In genomic region chr2:125643585-125643984, GRCh38 we compare ENCODE assay signal across 25 cellular contexts.
DNase-seq lines count a peak whose midpoint lies in the region; ATAC-seq, FAIRE-seq and TF ChIP-seq lines count a peak whose summit lies in the region.
"Had no signal": no experiment of that assay in that cellular context is flagged by ENCODE, and none has a peak within 500 bp of the region (broad histone marks: within the 10 kb centered on the region; RNA-seq: fewer than 3 reads in every experiment).

No MANE protein-coding gene starts in this region.

- no peak for TF ChIP-seq RAD21 in H1 (IDR thresholded peaks at IDR 0.05 in 1 of 2, conservative IDR thresholded peaks at IDR 0.05 in 1 of 2; ENCODE audit: low read depth in 2 of 2, low read length in 2 of 2)

- no peak overlapping the region for H2BK5ac ChIP-seq in H1 (ENCODE audit: low read depth, low read length)

- no peaks in the 10 kb centered on the region for H3K27me3 Mint-ChIP-seq in neural progenitor cell (ENCODE audit: insufficient read depth, low read depth)
- H3K27me3 Mint-ChIP-seq: activated B cell treated with CpG ODN at 0.5 μM for 24 hours; activated CD4-positive, alpha-beta memory T cell treated with anti-CD3 and anti-CD28 coated beads for 36 hours; activated naive CD8-positive, alpha-beta T cell treated with anti-CD3 and anti-CD28 coated beads, Interleukin-2, amount 50 U/mL, for 24 hours had no signal

- 0 out of 2 replicates have a peak overlapping the region, but pooled peaks have one; percentile 12 for H2AFZ ChIP-seq in H1 (ENCODE audit: low read length)
- peak overlapping the region; percentile 36 for H2AFZ ChIP-seq in neural progenitor cell (replicated peaks)
- H2AFZ ChIP-seq: GM23338, parathyroid adenoma had no signal

- peaks cover 2% of the 10 kb centered on the region for H3K9me3 Mint-ChIP-seq in neural progenitor cell
- H3K9me3 Mint-ChIP-seq: activated B cell treated with CpG ODN at 0.5 μM for 24 hours; activated CD4-positive, alpha-beta memory T cell treated with anti-CD3 and anti-CD28 coated beads for 36 hours; activated naive CD8-positive, alpha-beta T cell treated with anti-CD3 and anti-CD28 coated beads, Interleukin-2, amount 50 U/mL, for 24 hours; GM23338 had no signal

- CTCF ChIA-PET in H1 (lab: Charles Lee; ENCODE audit: partially characterized antibody), result interaction anchor here (1.7 kb wide), 1 partner anchor 10 kb away, joined by 5 read pairs; no protein-coding TSS in a partner anchor

- peaks cover 22% of the 10 kb centered on the region for H3K4me1 Mint-ChIP-seq in neural progenitor cell
- H3K4me1 Mint-ChIP-seq: activated B cell treated with CpG ODN at 0.5 μM for 24 hours; activated naive CD8-positive, alpha-beta T cell treated with anti-CD3 and anti-CD28 coated beads, Interleukin-2, amount 50 U/mL, for 24 hours; natural killer cell had no signal

- no peak for TF ChIP-seq CTCF in GM13976 (IDR thresholded peaks at IDR 0.05; ENCODE audit: borderline replicate concordance, control extremely low read depth, extremely low read depth, insufficient read depth, missing control alignments)
- TF ChIP-seq CTCF in H1 (IDR thresholded peaks at IDR 0.05; ENCODE audit: control extremely low read depth in 1 of 3, insufficient read depth in 1 of 3, low read depth in 1 of 3, low read length in 3 of 3), result no peak
- no peak for TF ChIP-seq CTCF in neural progenitor cell (IDR thresholded peaks at IDR 0.05)
- TF ChIP-seq CTCF in gastroesophageal sphincter (IDR thresholded peaks at IDR 0.05), result no peak

- H3K4me2 ChIP-seq in H1 (ENCODE audit: insufficient read depth in 1 of 2, low read depth in 2 of 2, low read length in 2 of 2), result no peak overlapping the region
- no peak overlapping the region for H3K4me2 ChIP-seq in neural progenitor cell
- H3K4me2 ChIP-seq: GM23338 had no signal

- H3K27me3 ChIP-seq in H1 (replicated peaks in 1 of 4; ENCODE audit: control insufficient read depth in 3 of 4, extremely low read depth in 1 of 4, insufficient read depth in 3 of 4, low read length in 3 of 4) (no peaks in the 10 kb centered on the region), neural progenitor cell (no peaks in the 10 kb centered on the region), gastroesophageal sphincter (no peaks in the 10 kb centered on the region)

- no peak for FAIRE-seq in H1 (lab: Jason Lieb, UNC)

- peak; percentile 5 for DNase-seq in GM13976 (ENCODE audit: low spot score)
- no peak for DNase-seq in H1 (ENCODE audit: low read depth in 1 of 2, low spot score in 2 of 2)
- no peak for DNase-seq in neural progenitor cell (ENCODE audit: low spot score)
- DNase-seq in foreskin melanocyte, result no peak
- no peak for DNase-seq in head of caudate nucleus
- DNase-seq: activated B cell treated with CpG ODN at 0.5 μM for 24 hours; activated CD4-positive, alpha-beta memory T cell treated with anti-CD3 and anti-CD28 coated beads for 36 hours; activated effector memory CD4-positive, alpha-beta T cell treated with Interleukin-2 at 50 U/mL for 16 hours; activated naive CD8-positive, alpha-beta T cell treated with anti-CD3 and anti-CD28 coated beads, Interleukin-2, amount 50 U/mL, for 24 hours; C1 segment of cervical spinal cord; Calu3; natural killer cell; NCI-H1092 treated with DMSO at 0.1 percent for 48 hours; NCI-H2029; NCI-H226; right cardiac atrium; stimulated activated naive CD8-positive, alpha-beta T cell treated with anti-CD3 and anti-CD28 coated beads, Interleukin-15, Interleukin-2, amounts not matched to agents 100 U/mL and 50 U/mL, for 24 hours had no signal

- no peak overlapping the region for H3K4me3 ChIP-seq in H1 (ENCODE audit: extremely low read depth in 1 of 4, insufficient read depth in 2 of 4, low read depth in 3 of 4, low read length in 4 of 4)
- H3K4me3 ChIP-seq in neural progenitor cell, result no peak overlapping the region
- no peak overlapping the region for H3K4me3 ChIP-seq in gastroesophageal sphincter
- H3K4me3 ChIP-seq: GM23338 had no signal

- no peaks in the 10 kb centered on the region for H3K36me3 Mint-ChIP-seq in neural progenitor cell
- H3K36me3 Mint-ChIP-seq: activated CD4-positive, alpha-beta memory T cell treated with anti-CD3 and anti-CD28 coated beads for 36 hours; natural killer cell had no signal

- no peak overlapping the region for H2BK120ac ChIP-seq in H1 (replicated peaks; ENCODE audit: low read depth, low read length)

- no peaks in the 10 kb centered on the region for H3K79me1 ChIP-seq in H1 (ENCODE audit: low read depth, low read length)

- no peak overlapping the region for H4K8ac ChIP-seq in H1 (ENCODE audit: extremely low read depth, insufficient read depth, low read length)

- H4K91ac ChIP-seq in H1 (replicated peaks; ENCODE audit: insufficient read length, low read length), result no peak overlapping the region

- H3K14ac ChIP-seq in H1 (ENCODE audit: insufficient read length), result no peak overlapping the region

- in situ Hi-C loops in GM13976 (cut with MboI; ENCODE audit: low sequenced_read_pairs, unreplicated experiment), result no loop called here

- no peak overlapping the region for H3K18ac ChIP-seq in H1 (ENCODE audit: extremely low read depth, low read length)

- H3K56ac ChIP-seq in H1 (replicated peaks; ENCODE audit: insufficient read length, low read depth, low read length), result no peak overlapping the region

- no peaks in the 10 kb centered on the region for H3K36me3 ChIP-seq in H1 (ENCODE audit: control insufficient read depth in 2 of 4, insufficient read depth in 4 of 4, low read length in 3 of 4)
- H3K36me3 ChIP-seq in neural progenitor cell, result no peaks in the 10 kb centered on the region
- no peaks in the 10 kb centered on the region for H3K36me3 ChIP-seq in gastroesophageal sphincter

- H3K27ac Mint-ChIP-seq in neural progenitor cell, result no peak overlapping the region
- H3K27ac Mint-ChIP-seq: activated B cell treated with CpG ODN at 0.5 μM for 24 hours; activated CD4-positive, alpha-beta memory T cell treated with anti-CD3 and anti-CD28 coated beads for 36 hours; activated naive CD8-positive, alpha-beta T cell treated with anti-CD3 and anti-CD28 coated beads, Interleukin-2, amount 50 U/mL, for 24 hours; GM23338; natural killer cell had no signal

- TF ChIP-seq EP300 in H1 (IDR thresholded peaks at IDR 0.05; ENCODE audit: borderline replicate concordance in 1 of 2, low read depth in 2 of 2, low read length in 2 of 2) (no peak), gastroesophageal sphincter (IDR thresholded peaks at IDR 0.05) (no peak)

- H4K20me1 ChIP-seq in H1 (replicated peaks in 1 of 2; ENCODE audit: control insufficient read depth in 1 of 2, insufficient read depth in 2 of 2, low read length in 2 of 2) (no peaks in the 10 kb centered on the region), neural progenitor cell (ENCODE audit: low read depth) (no peaks in the 10 kb centered on the region)

- TF ChIP-seq POLR2A in H1 (IDR thresholded peaks at IDR 0.05; ENCODE audit: control extremely low read depth in 1 of 2, low read depth in 2 of 2, low read length in 2 of 2) (no peak), gastroesophageal sphincter (IDR thresholded peaks at IDR 0.05) (no peak)

- POLR2A ChIA-PET in H1 (lab: Charles Lee; ENCODE audit: partially characterized antibody), result no interaction called here

- H4K5ac ChIP-seq in H1 (ENCODE audit: insufficient read length, low read depth, low read length), result no peak overlapping the region

- H3K4me1 ChIP-seq in H1 (replicated peaks in 1 of 4; ENCODE audit: control insufficient read depth in 3 of 4, insufficient read depth in 4 of 4, low read length in 3 of 4) (no peaks in the 10 kb centered on the region; a peak in 1 of 7 replicates), neural progenitor cell (peaks cover 20% of the 10 kb centered on the region), gastroesophageal sphincter (no peaks in the 10 kb centered on the region)
- H3K4me1 ChIP-seq: parathyroid adenoma had no signal

- no peak overlapping the region for H3K4ac ChIP-seq in H1 (replicated peaks; ENCODE audit: insufficient read length, low read depth, low read length)

- H3K27ac ChIP-seq in H1 (ENCODE audit: low read depth, low read length), result no peak overlapping the region
- no peak overlapping the region for H3K27ac ChIP-seq in neural progenitor cell
- H3K27ac ChIP-seq in gastroesophageal sphincter, result no peak overlapping the region
- H3K27ac ChIP-seq: epithelial cell of prostate, parathyroid adenoma had no signal

- no peaks in the 10 kb centered on the region for H3F3A ChIP-seq in neural progenitor cell (ENCODE audit: low read depth)

- H3K9me3 ChIP-seq in H1 (ENCODE audit: insufficient read depth in 2 of 2, low read depth in 1 of 2, low read length in 1 of 2) (no peaks in the 10 kb centered on the region), neural progenitor cell (ENCODE audit: low read depth) (no peaks in the 10 kb centered on the region), gastroesophageal sphincter (no peaks in the 10 kb centered on the region)

- H2AK5ac ChIP-seq in H1 (ENCODE audit: low read depth, low read length), result no peak overlapping the region

- intact Hi-C loops in head of caudate nucleus (cut with DNase I), result no loop called here

- no peak overlapping the region for H3K9ac ChIP-seq in H1 (replicated peaks in 1 of 4; ENCODE audit: extremely low read depth in 1 of 4, low read depth in 3 of 4, low read length in 3 of 4)
- no peak overlapping the region for H3K9ac ChIP-seq in neural progenitor cell
- H3K9ac ChIP-seq: parathyroid adenoma had no signal

- H2BK20ac ChIP-seq in H1 (ENCODE audit: low read length), result no peak overlapping the region

- ATAC-seq in HG03439 (IDR thresholded peaks at IDR 0.05; ENCODE audit: unreplicated experiment), result peak; percentile 56
- ATAC-seq in HG03354 (IDR thresholded peaks at IDR 0.05; ENCODE audit: poor library complexity, severe bottlenecking, unreplicated experiment), result no peak
- no peak for ATAC-seq in gastroesophageal sphincter
- ATAC-seq: activated naive CD8-positive, alpha-beta T cell treated with anti-CD3 and anti-CD28 coated beads, Interleukin-2, amount 50 U/mL, for 24 hours; GM23338; left lobe of liver; natural killer cell; right cardiac atrium; Right ventricle myocardium inferior; stimulated activated naive CD8-positive, alpha-beta T cell treated with anti-CD3 and anti-CD28 coated beads, Interleukin-15, Interleukin-2, amounts not matched to agents 100 U/mL and 50 U/mL, for 24 hours had no signal

- H3K4me3 Mint-ChIP-seq in neural progenitor cell, result no peak overlapping the region
- H3K4me3 Mint-ChIP-seq: activated B cell treated with CpG ODN at 0.5 μM for 24 hours; activated CD4-positive, alpha-beta memory T cell treated with anti-CD3 and anti-CD28 coated beads for 36 hours; activated naive CD8-positive, alpha-beta T cell treated with anti-CD3 and anti-CD28 coated beads, Interleukin-2, amount 50 U/mL, for 24 hours; GM23338; natural killer cell had no signal

- H3K23ac ChIP-seq in H1 (ENCODE audit: insufficient read length), result no peak overlapping the region

- H2BK15ac ChIP-seq in H1 (ENCODE audit: low read length), result no peak overlapping the region

- H2BK12ac ChIP-seq in H1 (ENCODE audit: low read depth, low read length), result no peak overlapping the region

- WGBS in H1 (ENCODE audit: extremely low coverage in 1 of 2, insufficient coverage in 1 of 2, insufficient read length in 1 of 2, insufficient replicate concordance in 2 of 2, low coverage in 1 of 2, low lambda C conversion rate in 2 of 2, missing lambda C conversion rate in 1 of 2), 2 experiments, result 93% methylated on average over 8 of the region's 8 CpGs; no CpG with 5 or more reads in 1 of the 2 experiments
- WGBS in gastroesophageal sphincter (ENCODE audit: low coverage in 1 of 2), 2 donors, result 45 to 79% methylated on average over 3 to 5 of the region's 8 CpGs

- H3K23me2 ChIP-seq in H1 (ENCODE audit: low read depth, low read length), result no peaks in the 10 kb centered on the region

- no peaks in the 10 kb centered on the region for H3K79me2 ChIP-seq in H1 (ENCODE audit: control insufficient read depth in 1 of 2, insufficient read depth in 2 of 2, low read length in 2 of 2)
- no peaks in the 10 kb centered on the region for H3K79me2 ChIP-seq in neural progenitor cell (ENCODE audit: low read depth)
- H3K79me2 ChIP-seq: parathyroid adenoma had no signal
